16 cellular contexts compared by ENCODE assay signal in the genomic region with DNA sequence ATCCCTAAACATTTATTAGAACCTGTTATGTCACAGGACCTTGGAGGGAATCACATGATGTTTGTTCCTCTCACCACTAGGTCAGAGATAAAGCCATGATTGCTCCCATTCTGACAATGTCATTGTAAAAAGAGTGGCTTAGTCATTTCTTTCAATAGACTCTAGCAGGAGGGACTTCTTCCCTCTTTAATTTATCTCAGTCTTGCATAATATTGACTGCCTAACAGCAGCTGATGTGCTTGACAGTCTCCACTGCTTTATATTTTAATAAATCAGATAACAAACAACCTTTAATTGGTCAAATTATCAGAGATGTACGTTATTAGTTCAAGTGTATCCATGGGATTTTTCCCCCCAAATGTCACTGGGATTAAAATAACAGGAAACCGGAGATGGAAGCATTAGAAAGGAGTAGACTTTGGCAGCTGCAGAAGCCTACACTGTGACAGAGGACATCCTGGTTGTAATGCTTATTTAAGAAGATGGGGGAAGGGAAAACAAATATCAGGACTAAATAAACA. TPM values are rescaled to one million over a fixed set of nuclear protein-coding genes. Genes with fewer than 3 reads are reported as not detected.
A peak's percentile ranks its signal among the peaks of the same experiment; 100 is the strongest.
DNase-seq lines count a peak whose midpoint lies in the region; ATAC-seq, FAIRE-seq and TF ChIP-seq lines count a peak whose summit lies in the region.
"Had no signal": no experiment of that assay in that cellular context is flagged by ENCODE, and none has a peak within 500 bp of the region (broad histone marks: within the 10 kb centered on the region; RNA-seq: fewer than 3 reads in every experiment).

No MANE protein-coding gene starts in this region.

- WGBS in HepG2 (ENCODE audit: low lambda C conversion rate), result 1% methylated on average over 2 of the region's 2 CpGs

- no peaks in the 10 kb centered on the region for H4K20me1 ChIP-seq in HepG2 (ENCODE audit: insufficient read depth, low read length)

- no peak overlapping the region for H2AFZ ChIP-seq in ACC112 (ENCODE audit: low read length, unreplicated experiment)
- no peak overlapping the region for H2AFZ ChIP-seq in HepG2 (ENCODE audit: low read length)

- H3K79me2 ChIP-seq in ACC112 (ENCODE audit: control insufficient read depth, insufficient read depth, low read length, unreplicated experiment), result peaks cover 17% of the 10 kb centered on the region
- no peaks in the 10 kb centered on the region for H3K79me2 ChIP-seq in HepG2 (ENCODE audit: insufficient read depth, low read length)

- CTCF ChIA-PET in HepG2 (lab: Yijun Ruan, JAX; ENCODE audit: low intra/inter-chr PET ratio, low total read pairs), result no interaction called here

- intact Hi-C loops in HepG2 (cut with micrococcal nuclease; ENCODE audit: unreplicated experiment), result loop anchor here (5.0 kb wide), 1 partner anchor 527 kb away; no protein-coding TSS in a partner anchor

- no TSS peak for BruUV-seq in HepG2 (replicated peaks; lab: Mats Ljungman, UMichigan)

- H3K27ac ChIP-seq in ACC112 (ENCODE audit: low read depth, low read length) (peak overlapping the region; percentile 50), SJCRH30 (peak overlapping the region; percentile 91), HepG2 (ENCODE audit: extremely low read length, insufficient read depth, low read length) (no peak overlapping the region), coronary artery (no peak overlapping the region)

- FAIRE-seq in HepG2 (lab: Jason Lieb, UNC), result no peak
- FAIRE-seq: bronchial epithelial cell had no signal

- POLR2A ChIA-PET in HepG2 (lab: Yijun Ruan, JAX), result no interaction called here

- H3K4me2 ChIP-seq in HepG2 (ENCODE audit: low read depth, low read length), result no peak overlapping the region

- no peak for TF ChIP-seq RAD21 in HepG2 (CRISPR knock-in tag; IDR thresholded peaks at IDR 0.05)

- ATAC-seq in HepG2 (peak; percentile 64), GM21515 (IDR thresholded peaks at IDR 0.05; ENCODE audit: unreplicated experiment) (no peak), GM18907 (IDR thresholded peaks at IDR 0.05; ENCODE audit: unreplicated experiment) (no peak)
- ATAC-seq: stimulated activated naive CD8-positive, alpha-beta T cell treated with anti-CD3 and anti-CD28 coated beads, Interleukin-15, Interleukin-2, amounts not matched to agents 100 U/mL and 50 U/mL, for 24 hours had no signal

- no peak for TF ChIP-seq POLR2A in HepG2 (IDR thresholded peaks at IDR 0.05; ENCODE audit: insufficient read depth in 1 of 2, low read depth in 2 of 2, low read length in 2 of 2)

- H3K36me3 ChIP-seq in ACC112 (ENCODE audit: insufficient read depth, low read length), result peaks cover 52% of the 10 kb centered on the region
- no peaks in the 10 kb centered on the region for H3K36me3 ChIP-seq in SJCRH30
- no peaks in the 10 kb centered on the region for H3K36me3 ChIP-seq in HepG2 (replicated peaks in 1 of 2; ENCODE audit: control insufficient read depth in 1 of 2, insufficient read depth in 2 of 2, low read length in 2 of 2)

- no peaks in the 10 kb centered on the region for H3K27me3 ChIP-seq in ACC112 (ENCODE audit: insufficient read depth, low read length)
- H3K27me3 ChIP-seq in SJCRH30, result no peaks in the 10 kb centered on the region
- H3K27me3 ChIP-seq in HepG2 (ENCODE audit: control insufficient read depth in 1 of 2, insufficient read depth in 2 of 2, low read length in 2 of 2), result no peaks in the 10 kb centered on the region

- H3K9me3 ChIP-seq in SJCRH30 (replicated peaks) (no peaks in the 10 kb centered on the region), HepG2 (ENCODE audit: low read length) (no peaks in the 10 kb centered on the region)

- no peak overlapping the region for H3K4me3 ChIP-seq in ACC112 (ENCODE audit: low read depth, low read length)
- no peak overlapping the region for H3K4me3 ChIP-seq in SJCRH30
- no peak overlapping the region for H3K4me3 ChIP-seq in HepG2 (replicated peaks in 1 of 3; ENCODE audit: insufficient read depth in 1 of 3, low read depth in 2 of 3, low read length in 3 of 3)
- H3K4me3 ChIP-seq in coronary artery, result no peak overlapping the region

- DNase-seq in HT-29 (ENCODE audit: low spot score) (peak; percentile 62), SJCRH30 (peak; percentile 68 to 90), HepG2 (ENCODE audit: low spot score) (peak; percentile 58), NCI-H1436 treated with DMSO at 0.1 percent for 48 hours (lab: John Stamatoyannopoulos, UW) (no peak), coronary artery (ENCODE audit: low spot score) (no peak)
- DNase-seq: activated gamma-delta T cell; CD4-positive, CD25-positive, alpha-beta regulatory T cell; H9; immature natural killer cell; NCI-H510A treated with DMSO at 0.1 percent for 48 hours; occipital lobe; stimulated activated naive CD8-positive, alpha-beta T cell treated with anti-CD3 and anti-CD28 coated beads, Interleukin-15, Interleukin-2, amounts not matched to agents 100 U/mL and 50 U/mL, for 24 hours had no signal

- TF ChIP-seq CTCF in HepG2 (CRISPR knock-in tag; IDR thresholded peaks at IDR 0.05) (no peak), coronary artery (IDR thresholded peaks at IDR 0.05) (no peak)

- in situ Hi-C loops in HepG2 (cut with HindIII; ENCODE audit: extremely low pct_ligation_motif_present, low pct_unique_long_range_greater_than_20kb), result no loop called here

- peaks cover 70% of the 10 kb centered on the region for H3K4me1 ChIP-seq in ACC112 (ENCODE audit: control insufficient read depth, insufficient read depth, low read length, unreplicated experiment)
- H3K4me1 ChIP-seq in SJCRH30, result peaks cover 52% of the 10 kb centered on the region
- H3K4me1 ChIP-seq in HepG2 (ENCODE audit: insufficient read depth, low read length), result peaks cover 12% of the 10 kb centered on the region

- TF ChIP-seq EP300 in HepG2 (IDR thresholded peaks at IDR 0.05; ENCODE audit: low read depth in 2 of 2, low read length in 2 of 2), result no peak
- no peak for TF ChIP-seq EP300 in HepG2 (CRISPR knock-in tag; IDR thresholded peaks at IDR 0.05; ENCODE audit: borderline replicate concordance)

- H3K9ac ChIP-seq in HepG2 (ENCODE audit: insufficient read depth, low read depth, low read length), result no peak overlapping the region

RNA-seq across cellular contexts. Expression of a gene that starts 39.6 kb away (rescaled TPM):
- not detected in 2 replicates for total RNA-seq in HT-29 (2014; rRNA removed; shearing (Covaris generic))
- total RNA-seq in SJCRH30 (2014; rRNA removed; shearing (Covaris generic)), result 22.0 and 28.5 TPM in 2 replicates
- not detected in 2 replicates for total RNA-seq in HepG2 (2016; rRNA removed; fragmentation: Illumina TruSeq; extraction: Trizol)
- not detected in 2 replicates for total RNA-seq in HepG2 (2016; cell fraction: cytosol; rRNA removed; fragmentation: Illumina TruSeq; extraction: Trizol; ENCODE audit: low read depth)
- total RNA-seq in HepG2 (2016; cell fraction: insoluble cytoplasmic fraction; rRNA removed; fragmentation: Illumina TruSeq; extraction: Trizol), result not detected in 2 replicates
- total RNA-seq in HepG2 (2016; cell fraction: membrane; rRNA removed; fragmentation: Illumina TruSeq; extraction: Trizol), result not detected in 2 replicates
- not detected in 2 replicates for total RNA-seq in HepG2 (2016; cell fraction: nucleus; rRNA removed; fragmentation: Illumina TruSeq; extraction: Trizol)
- not detected in 2 replicates for polyA plus RNA-seq in HepG2 (2011; rRNA removed)
- not detected in 2 replicates for polyA plus RNA-seq in HepG2 (2011; cell fraction: cytosol; rRNA removed)
- not detected in 2 replicates for polyA plus RNA-seq in HepG2 (2011; cell fraction: nucleus; rRNA removed)
- polyA plus RNA-seq in HepG2 (2012), result 0.05 TPM in 1 of 2 replicates, not detected in the other
- not detected in 2 replicates for polyA plus RNA-seq in HepG2 (2016; cell fraction: cytosol; fragmentation: Illumina TruSeq; extraction: Trizol; ENCODE audit: low read depth)
- polyA plus RNA-seq in HepG2 (2016; cell fraction: insoluble cytoplasmic fraction; fragmentation: Illumina TruSeq; extraction: Trizol; ENCODE audit: low read depth), result not detected in 2 replicates
- polyA plus RNA-seq in HepG2 (2016; cell fraction: membrane; fragmentation: Illumina TruSeq; extraction: Trizol; ENCODE audit: low read depth), result not detected in 2 replicates
- polyA plus RNA-seq in HepG2 (2016; cell fraction: nucleus; fragmentation: Illumina TruSeq; extraction: Trizol; ENCODE audit: insufficient read depth, low read depth), result not detected in 2 replicates
- polyA minus RNA-seq in HepG2 (2011; rRNA and poly(A)+ RNA removed; ENCODE audit: low replicate concordance), result 0.30 TPM in 1 of 2 replicates, not detected in the other
- not detected in 2 replicates for polyA minus RNA-seq in HepG2 (2011; cell fraction: cytosol; rRNA and poly(A)+ RNA removed)
- polyA minus RNA-seq in HepG2 (2011; cell fraction: nucleus; rRNA and poly(A)+ RNA removed), result not detected in 2 replicates
- total RNA-seq: CD4-positive, CD25-positive, alpha-beta regulatory T cell had no signal
- polyA plus RNA-seq: CD4-positive, CD25-positive, alpha-beta regulatory T cell; immature natural killer cell had no signal

Comparison
In these comparisons a context has a peak if more than half of its experiments do, and no peak if none do; other contexts are left out.
1. H3K27ac ChIP-seq: peak in ACC112 (single experiment) and SJCRH30 (single experiment); none in HepG2 (single experiment) and coronary artery (0 of 2).
2. DNase-seq: peak in HT-29 (single experiment), SJCRH30 (2 of 2) and HepG2 (single experiment); none in NCI-H1436 treated with DMSO at 0.1 percent for 48 hours (single experiment) and coronary artery (single experiment).
3. RNA of a gene that starts 39.6 kb away (total RNA-seq): 22.0 to 28.5 TPM in SJCRH30; not detected in HT-29 and not detected in HepG2; every median in the first group is over 10 times any median in the second.